Comparison of ENCODE assay signal across 8 cellular contexts in the genomic region with DNA sequence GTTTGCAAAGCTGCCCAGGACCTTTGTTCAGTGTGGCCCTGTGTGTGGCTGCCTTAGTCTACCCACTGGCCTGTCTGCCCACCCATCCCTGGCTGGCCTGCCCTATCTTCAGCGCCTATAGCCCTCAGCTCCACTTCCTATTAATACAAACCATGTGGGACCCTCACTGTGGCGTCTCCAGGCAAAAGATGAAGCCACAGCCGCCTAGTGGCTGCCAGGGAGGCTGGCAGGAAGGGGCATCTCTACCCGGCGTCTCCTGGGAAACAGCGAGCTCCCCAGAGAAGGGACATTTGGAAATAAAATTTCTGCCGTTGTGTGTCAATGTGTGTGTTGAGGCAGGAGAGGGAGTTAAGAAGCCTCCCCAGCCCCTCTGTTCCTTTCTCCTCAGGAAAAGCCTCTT. TPM values are rescaled to one million over a fixed set of nuclear protein-coding genes. Genes with fewer than 3 reads are reported as not detected.
DNase-seq lines count a peak whose midpoint lies in the region; ATAC-seq and TF ChIP-seq lines count a peak whose summit lies in the region.

No MANE protein-coding gene starts in this region.

- H3K4me3 ChIP-seq in AG04449 (ENCODE audit: low read depth, low read length) = no peak overlapping the region
- H3K4me3 ChIP-seq in PC-3 (ENCODE audit: low read length) = no peak overlapping the region
- no peak overlapping the region for H3K4me3 ChIP-seq in fibroblast of pulmonary artery (replicated peaks; ENCODE audit: low read depth, low read length)
- no peak overlapping the region for H3K4me3 ChIP-seq in gastroesophageal sphincter
- no peak overlapping the region for H3K4me3 ChIP-seq in mucosa of descending colon

- BruUV-seq in PC-3 (replicated peaks; lab: Mats Ljungman, UMichigan) = no TSS peak

- TF ChIP-seq EP300 in gastroesophageal sphincter (IDR thresholded peaks at IDR 0.05) = no peak

- DNase-seq in AG04449 (ENCODE audit: low read depth, low spot score) (no peak), G401 (ENCODE audit: low spot score) (peak; percentile 23), PC-3 (no peak), fibroblast of pulmonary artery (ENCODE audit: low read depth) (no peak), left lobe of liver (ENCODE audit: low spot score) (no peak), mucosa of descending colon (no peak)
- DNase-seq in activated naive CD4-positive, alpha-beta T cell treated with anti-CD3 and anti-CD28 coated beads, Interleukin-2, amount 50 U/mL, for 16 hours = no peak

- no peaks in the 10 kb centered on the region for H3K79me2 ChIP-seq in PC-3 (ENCODE audit: low read length)

- TF ChIP-seq CTCF in AG04449 (IDR thresholded peaks at IDR 0.05; ENCODE audit: insufficient read depth, low read length, missing control alignments) (peak; percentile 78), PC-3 (conservative IDR thresholded peaks at IDR 0.05; ENCODE audit: low read depth, low read length) (peak; percentile 51), fibroblast of pulmonary artery (IDR thresholded peaks at IDR 0.05; ENCODE audit: low read length, missing control alignments) (peak; percentile 56), gastroesophageal sphincter (IDR thresholded peaks at IDR 0.05) (no peak), mucosa of descending colon (IDR thresholded peaks at IDR 0.05) (no peak)

- H4K20me1 ChIP-seq in PC-3 (ENCODE audit: low read length) = no peaks in the 10 kb centered on the region

- H3K27ac ChIP-seq in PC-3 (ENCODE audit: low read length) (no peak overlapping the region), gastroesophageal sphincter (no peak overlapping the region)

- H2AFZ ChIP-seq in PC-3 (ENCODE audit: low read length) = no peak overlapping the region

- no peaks in the 10 kb centered on the region for H3K9me2 ChIP-seq in PC-3 (replicated peaks; ENCODE audit: low read length)

- no peak overlapping the region for H3K9ac ChIP-seq in PC-3 (ENCODE audit: low read length)

- intact Hi-C loops in PC-3 (cut with micrococcal nuclease) = no loop called here
- intact Hi-C loops in mucosa of descending colon (cut with DNase I, micrococcal nuclease) = no loop called here

- CTCF ChIA-PET in AG04449 (lab: Yijun Ruan, JAX) (interaction anchor here (0.8 to 3.2 kb wide), 9 partner anchors 10 to 59 kb away, joined by 3 to 33 read pairs (median 4); no protein-coding TSS in a partner anchor), PC-3 (lab: Charles Lee) (interaction anchor here (0.7 to 1.3 kb wide), 2 partner anchors 23 to 29 kb away, joined by 3 read pairs; no protein-coding TSS in a partner anchor)

- H3K4me1 ChIP-seq in PC-3 (ENCODE audit: insufficient read depth, low read length) (peaks cover 4% of the 10 kb centered on the region; the same call in 1 of the 2 replicates), gastroesophageal sphincter (peaks cover 0 to 19% (median 9%) of the 10 kb centered on the region in 3 donors), mucosa of descending colon (ENCODE audit: low read depth) (peaks cover 6% of the 10 kb centered on the region)

- 42 to 64% methylated on average over 6 to 7 of the region's 7 CpGs for WGBS in gastroesophageal sphincter (ENCODE audit: low coverage in 1 of 2), 2 donors

- H3K27me3 ChIP-seq in PC-3 (ENCODE audit: low read length) = no peaks in the 10 kb centered on the region
- H3K27me3 ChIP-seq in gastroesophageal sphincter = peaks cover 16% of the 10 kb centered on the region

- no peaks in the 10 kb centered on the region for H3K9me3 ChIP-seq in PC-3 (ENCODE audit: low read length)
- H3K9me3 ChIP-seq in gastroesophageal sphincter = peaks cover 0 to 4% (median 0%) of the 10 kb centered on the region in 3 donors
- H3K9me3 ChIP-seq in mucosa of descending colon = no peaks in the 10 kb centered on the region

- POLR2A ChIA-PET in AG04449 (lab: Yijun Ruan, JAX) = no interaction called here
- POLR2A ChIA-PET in PC-3 (lab: Charles Lee; ENCODE audit: unreplicated experiment) = no interaction called here

- H3F3A ChIP-seq in PC-3 (ENCODE audit: low read length, unreplicated experiment) = no peaks in the 10 kb centered on the region

- ATAC-seq in PC-3 (no peak), gastroesophageal sphincter (no peak), left lobe of liver (no peak), mucosa of descending colon (no peak)

- no peaks in the 10 kb centered on the region for H3K36me3 ChIP-seq in PC-3 (ENCODE audit: low read depth, low read length)
- H3K36me3 ChIP-seq in gastroesophageal sphincter = no peaks in the 10 kb centered on the region
- H3K36me3 ChIP-seq in mucosa of descending colon (ENCODE audit: low read depth) = no peaks in the 10 kb centered on the region

- no peak overlapping the region for H3K4me2 ChIP-seq in PC-3 (ENCODE audit: low read length)

- no peak for TF ChIP-seq POLR2A in gastroesophageal sphincter (IDR thresholded peaks at IDR 0.05)

- in situ Hi-C loops in G401 (cut with HindIII; ENCODE audit: low sequenced_read_pairs) = loop anchor here (5.0 kb wide), 1 partner anchor 39 kb away; no protein-coding TSS in a partner anchor

RNA-seq across cellular contexts. Expression of a gene that starts 31.5 kb away (rescaled TPM):
- not detected in 2 replicates for total RNA-seq in G401 (2014; rRNA removed; shearing (Covaris generic))
- total RNA-seq in PC-3 (2014; rRNA removed) = not detected in 2 replicates
- not detected for total RNA-seq in gastroesophageal sphincter
- total RNA-seq in left lobe of liver = not detected
- under 1 TPM in 1 of 3 donors, not detected in 2; 0.05 TPM for total RNA-seq in mucosa of descending colon

RNA-seq across cellular contexts. Expression of a gene that starts 50.6 kb away (rescaled TPM):
- total RNA-seq in G401 (2014; rRNA removed; shearing (Covaris generic)) = 3.4 and 8.6 TPM in 2 replicates
- total RNA-seq in PC-3 (2014; rRNA removed) (2.9 and 3.1 TPM in 2 replicates), gastroesophageal sphincter (10 to 100 TPM in 1 of 4 donors, 1 to 10 TPM in 3; 2.7 to 12.2 (median 8.6) TPM), left lobe of liver (0.60 TPM), mucosa of descending colon (100 to 1,000 TPM; 108 to 362 (median 356) TPM)

Comparison
In these comparisons a context has a peak if more than half of its experiments do, and no peak if none do; other contexts are left out.
1. CTCF ChIP-seq: peak in AG04449 (single experiment), PC-3 (single experiment) and fibroblast of pulmonary artery (single experiment); none in gastroesophageal sphincter (0 of 4) and mucosa of descending colon (single experiment).
2. RNA of a gene that starts 50.6 kb away (total RNA-seq): 108 to 362 TPM in mucosa of descending colon; 2.7 to 12.2 TPM in gastroesophageal sphincter, 3.4 to 8.6 TPM in G401, 2.9 to 3.1 TPM in PC-3 and 0.60 TPM in left lobe of liver (single experiment); every median in the first group is over 4 times any median in the second.